In genomic region chr9:3980212-3980611, GRCh38 we compare ENCODE assay signal across 18 cellular contexts.
DNase-seq lines count a peak whose midpoint lies in the region; ATAC-seq, FAIRE-seq and TF ChIP-seq lines count a peak whose summit lies in the region.
"Had no signal": no experiment of that assay in that cellular context is flagged by ENCODE, and none has a peak within 500 bp of the region (broad histone marks: within the 10 kb centered on the region; RNA-seq: fewer than 3 reads in every experiment).

No MANE protein-coding gene starts in this region.

- peak; percentile 48 for DNase-seq in DMS79 (lab: John Stamatoyannopoulos, UW)
- DNase-seq in DMS79 treated with DMSO at 0.1 percent for 48 hours (lab: John Stamatoyannopoulos, UW) = peak; percentile 50
- no peak for DNase-seq in astrocyte (ENCODE audit: low read depth)
- no peak for DNase-seq in iPS-NIHi7 (ENCODE audit: extremely low spot score)
- no peak for DNase-seq in HuH-7.5 (ENCODE audit: low spot score)
- DNase-seq: CD4-positive, CD25-positive, alpha-beta regulatory T cell; Karpas-422; MG63; NCI-H1048; NCI-H1417 treated with DMSO at 0.1 percent for 48 hours; NCI-H774; Peyer's patch had no signal

- H3K4me1 ChIP-seq in astrocyte (ENCODE audit: insufficient read depth, low read length) = peaks cover 11% of the 10 kb centered on the region
- H3K4me1 ChIP-seq: Peyer's patch, SJSA1 had no signal

- no peak for FAIRE-seq in astrocyte (lab: Jason Lieb, UNC)
- FAIRE-seq: GM12891, H1 had no signal

- H3K9me3 Mint-ChIP-seq in astrocyte (ENCODE audit: unreplicated experiment) = peaks cover 9% of the 10 kb centered on the region

- TF ChIP-seq RAD21 in neural cell (conservative IDR thresholded peaks at IDR 0.05) = no peak

- H3K9ac ChIP-seq in astrocyte (ENCODE audit: low read length) = peak overlapping the region; percentile 38
- H3K9ac ChIP-seq in neural cell (ENCODE audit: low read length) = peak overlapping the region; percentile 50

- peaks cover 18% of the 10 kb centered on the region for H4K20me1 ChIP-seq in astrocyte (ENCODE audit: insufficient read depth, low read length)
- H4K20me1 ChIP-seq in neural cell (ENCODE audit: insufficient read depth) = no peaks in the 10 kb centered on the region

- ATAC-seq in GM21717 (IDR thresholded peaks at IDR 0.05; ENCODE audit: unreplicated experiment) (no peak), HG03354 (IDR thresholded peaks at IDR 0.05; ENCODE audit: poor library complexity, severe bottlenecking, unreplicated experiment) (no peak)

- peak overlapping the region; percentile 37 for H3K4me2 ChIP-seq in astrocyte (ENCODE audit: low read length)
- H3K4me2 ChIP-seq in neural cell (ENCODE audit: low read length) = peak overlapping the region; percentile 77

- no peak overlapping the region for H3K4me3 Mint-ChIP-seq in astrocyte (ENCODE audit: unreplicated experiment)
- H3K4me3 Mint-ChIP-seq: CD4-positive, CD25-positive, alpha-beta regulatory T cell had no signal

- H3K36me3 ChIP-seq in astrocyte (ENCODE audit: insufficient read depth, low read length) (no peaks in the 10 kb centered on the region), neural cell (ENCODE audit: insufficient read depth, low read length) (no peaks in the 10 kb centered on the region)
- H3K36me3 ChIP-seq: MG63, Peyer's patch, SJSA1 had no signal

- peaks cover 25% of the 10 kb centered on the region for H3K36me3 Mint-ChIP-seq in astrocyte (ENCODE audit: low read depth, unreplicated experiment)
- H3K36me3 Mint-ChIP-seq: CD4-positive, CD25-positive, alpha-beta regulatory T cell had no signal

- H3F3A ChIP-seq in neural cell (ENCODE audit: insufficient read depth, low read length, poor library complexity, severe bottlenecking) = peaks cover 10% of the 10 kb centered on the region

- H3K27me3 ChIP-seq in astrocyte (ENCODE audit: insufficient read depth, low read length) (no peaks in the 10 kb centered on the region), neural cell (ENCODE audit: insufficient read depth, low read depth, low read length) (no peaks in the 10 kb centered on the region)
- H3K27me3 ChIP-seq: MG63, Peyer's patch, SJSA1 had no signal

- H3K79me2 ChIP-seq in astrocyte (ENCODE audit: insufficient read depth, low read length) (peaks cover 11% of the 10 kb centered on the region), neural cell (replicated peaks; ENCODE audit: insufficient read depth, low read length) (no peaks in the 10 kb centered on the region)

- TF ChIP-seq CTCF in astrocyte (IDR thresholded peaks at IDR 0.05; ENCODE audit: insufficient read depth, low read depth, low read length) = no peak
- TF ChIP-seq CTCF in neural cell (IDR thresholded peaks at IDR 0.05; ENCODE audit: poor library complexity, severe bottlenecking) = no peak

- H2AFZ ChIP-seq in astrocyte (ENCODE audit: low read depth, low read length) (no peak overlapping the region), neural cell (ENCODE audit: low read depth, low read length) (no peak overlapping the region)

- H3K9me2 ChIP-seq in neural cell (ENCODE audit: insufficient read depth, low read length) = no peaks in the 10 kb centered on the region

- TF ChIP-seq EP300 in neural cell (conservative IDR thresholded peaks at IDR 0.05; ENCODE audit: poor library complexity, severe bottlenecking) = peak; percentile 19

- H3K27ac Mint-ChIP-seq in astrocyte (ENCODE audit: unreplicated experiment) = no peak overlapping the region
- H3K27ac Mint-ChIP-seq: CD4-positive, CD25-positive, alpha-beta regulatory T cell had no signal

- H3K4me3 ChIP-seq in astrocyte (ENCODE audit: insufficient read depth, low read depth, low read length) = no peak overlapping the region
- peak overlapping the region; percentile 53 for H3K4me3 ChIP-seq in neural cell (ENCODE audit: low read length)
- H3K4me3 ChIP-seq: MG63, Peyer's patch, SJSA1 had no signal

- H3K27ac ChIP-seq in astrocyte (ENCODE audit: low read depth, low read length) (peak overlapping the region; percentile 57), neural cell (ENCODE audit: low read length) (peak overlapping the region; percentile 56)
- H3K27ac ChIP-seq: Peyer's patch, SJSA1 had no signal

- H3K9me3 ChIP-seq in astrocyte (ENCODE audit: insufficient read depth, low read depth, low read length) (no peaks in the 10 kb centered on the region), neural cell (ENCODE audit: low read length) (no peaks in the 10 kb centered on the region)
- H3K9me3 ChIP-seq: MG63, Peyer's patch, SJSA1 had no signal

- no peaks in the 10 kb centered on the region for H3K27me3 Mint-ChIP-seq in astrocyte (ENCODE audit: low read depth, unreplicated experiment)

- H3K4me1 Mint-ChIP-seq in astrocyte (ENCODE audit: low read depth, unreplicated experiment) = peaks cover 13% of the 10 kb centered on the region
- H3K4me1 Mint-ChIP-seq: CD4-positive, CD25-positive, alpha-beta regulatory T cell had no signal

TF ChIP-seq in neural cell, 6 proteins besides CTCF, POLR2A, EP300 and RAD21:
- TF ChIP-seq REST (IDR thresholded peaks at IDR 0.05; ENCODE audit: borderline replicate concordance) (no peak), SMC3 (conservative IDR thresholded peaks at IDR 0.05; ENCODE audit: poor library complexity) (no peak), EZH2 (IDR thresholded peaks at IDR 0.05; ENCODE audit: borderline replicate concordance, insufficient read depth, low read length, poor library complexity, severe bottlenecking) (no peak), POLR2AphosphoS5 (IDR thresholded peaks at IDR 0.05) (no peak), MXI1 (conservative IDR thresholded peaks at IDR 0.05; ENCODE audit: poor library complexity, severe bottlenecking) (no peak), TAF1 (IDR thresholded peaks at IDR 0.05; ENCODE audit: low read depth) (no peak)

Comparison
In these comparisons a context has a peak if more than half of its experiments do, and no peak if none do; other contexts are left out.
1. DNase-seq: peak in DMS79 (single experiment) and DMS79 treated with DMSO at 0.1 percent for 48 hours (single experiment); none in astrocyte (single experiment), iPS-NIHi7 (single experiment) and HuH-7.5 (single experiment).